1 cellular context compared by ENCODE assay signal in genomic region chr20:34334654-34335407, GRCh38.
TF ChIP-seq lines count a peak whose summit lies in the region.

No MANE protein-coding gene starts in this region.

TF ChIP-seq in HepG2, 621 proteins besides CTCF, POLR2A, EP300 and RAD21 (continued from another document and continues in another):
- no peak for TF ChIP-seq ZFP36L1 (CRISPR knock-in tag; IDR thresholded peaks at IDR 0.05)
- no peak for TF ChIP-seq THRA (CRISPR knock-in tag; IDR thresholded peaks at IDR 0.05; ENCODE audit: borderline replicate concordance)
- 0 out of 2 replicates have a peak, but pooled peaks have one; percentile 5 for TF ChIP-seq ZNF136 (CRISPR knock-in tag; IDR thresholded peaks at IDR 0.05; ENCODE audit: low read depth)
- TF ChIP-seq BRD4 (CRISPR knock-in tag; IDR thresholded peaks at IDR 0.05): 0 out of 2 replicates have a peak, but pooled peaks have one; percentile 46
- no peak for TF ChIP-seq IKZF1 (IDR thresholded peaks at IDR 0.05)
- no peak for TF ChIP-seq HNRNPH1 (optimal IDR thresholded peaks at IDR 0.05; ENCODE audit: low read depth, low read length)
- TF ChIP-seq GPBP1L1 (CRISPR knock-in tag; IDR thresholded peaks at IDR 0.05): no peak
- TF ChIP-seq PAWR (CRISPR knock-in tag; IDR thresholded peaks at IDR 0.05; ENCODE audit: borderline replicate concordance): no peak
- TF ChIP-seq GLMP (CRISPR knock-in tag; IDR thresholded peaks at IDR 0.05; ENCODE audit: borderline replicate concordance): no peak
- peak; percentile 84 for TF ChIP-seq ZMYM2 (CRISPR knock-in tag; IDR thresholded peaks at IDR 0.05)
- TF ChIP-seq MLXIP (CRISPR knock-in tag; IDR thresholded peaks at IDR 0.05; ENCODE audit: borderline replicate concordance): no peak
- no peak for TF ChIP-seq RBM22 (optimal IDR thresholded peaks at IDR 0.05; ENCODE audit: low read length)
- TF ChIP-seq ZNF672 (CRISPR knock-in tag; IDR thresholded peaks at IDR 0.05): no peak
- peak; percentile 48; the same call in 1 of the 2 replicates for TF ChIP-seq ZNF598 (CRISPR knock-in tag; IDR thresholded peaks at IDR 0.05; ENCODE audit: borderline replicate concordance)
- TF ChIP-seq ZNF280B (CRISPR knock-in tag; IDR thresholded peaks at IDR 0.05; ENCODE audit: borderline replicate concordance): no peak
- TF ChIP-seq ZBTB39 (CRISPR knock-in tag; IDR thresholded peaks at IDR 0.05): no peak
- no peak for TF ChIP-seq GABPA (IDR thresholded peaks at IDR 0.05; ENCODE audit: low read depth, low read length)
- no peak for TF ChIP-seq GABPA (CRISPR knock-in tag; IDR thresholded peaks at IDR 0.05; ENCODE audit: low read depth)
- no peak for TF ChIP-seq ZBTB38 (CRISPR knock-in tag; IDR thresholded peaks at IDR 0.05)
- no peak for TF ChIP-seq ZSCAN9 (CRISPR knock-in tag; IDR thresholded peaks at IDR 0.05; ENCODE audit: borderline replicate concordance)
- TF ChIP-seq EEA1 (CRISPR knock-in tag; IDR thresholded peaks at IDR 0.05; ENCODE audit: borderline replicate concordance): no peak
- no peak; the same call in 1 of the 2 replicates for TF ChIP-seq ZNF160 (CRISPR knock-in tag; IDR thresholded peaks at IDR 0.05)
- no peak for TF ChIP-seq FOXM1 (CRISPR knock-in tag; IDR thresholded peaks at IDR 0.05)
- TF ChIP-seq ZMYM3 (CRISPR knock-in tag; IDR thresholded peaks at IDR 0.05): peak; percentile 98
- no peak for TF ChIP-seq MED1 (CRISPR knock-in tag; IDR thresholded peaks at IDR 0.05)
- TF ChIP-seq ZFX (CRISPR knock-in tag; IDR thresholded peaks at IDR 0.05; ENCODE audit: low read depth): peak; percentile 50; the same call in 1 of the 2 replicates
- 0 out of 2 replicates have a peak, but pooled peaks have one; percentile 42 for TF ChIP-seq ZSCAN29 (CRISPR knock-in tag; conservative IDR thresholded peaks at IDR 0.05)
- no peak for TF ChIP-seq ZNF33A (CRISPR knock-in tag; IDR thresholded peaks at IDR 0.05; ENCODE audit: borderline replicate concordance)
- TF ChIP-seq ZNF235 (CRISPR knock-in tag; IDR thresholded peaks at IDR 0.05; ENCODE audit: borderline replicate concordance): peak; percentile 63; the same call in 1 of the 2 replicates
- no peak for TF ChIP-seq ZMYM4 (CRISPR knock-in tag; IDR thresholded peaks at IDR 0.05)
- no peak for TF ChIP-seq ZNF557 (CRISPR knock-in tag; IDR thresholded peaks at IDR 0.05)
- TF ChIP-seq CEBPG (CRISPR knock-in tag; IDR thresholded peaks at IDR 0.05): no peak
- TF ChIP-seq ZNF773 (CRISPR knock-in tag; IDR thresholded peaks at IDR 0.05; ENCODE audit: borderline replicate concordance): no peak
- TF ChIP-seq ZSCAN25 (CRISPR knock-in tag; IDR thresholded peaks at IDR 0.05): peak; percentile 84; the same call in 1 of the 2 replicates
- TF ChIP-seq SALL1 (CRISPR knock-in tag; IDR thresholded peaks at IDR 0.05): peak; percentile 23
- TF ChIP-seq NFIB (CRISPR knock-in tag; IDR thresholded peaks at IDR 0.05; ENCODE audit: borderline replicate concordance): no peak
- TF ChIP-seq PRDM15 (CRISPR knock-in tag; IDR thresholded peaks at IDR 0.05): no peak
- 0 out of 2 replicates have a peak, but pooled peaks have one; percentile 35 for TF ChIP-seq IRF2 (CRISPR knock-in tag; IDR thresholded peaks at IDR 0.05)
- TF ChIP-seq ZNF30 (CRISPR knock-in tag; IDR thresholded peaks at IDR 0.05): no peak
- peak; percentile 55 for TF ChIP-seq POLR2G (IDR thresholded peaks at IDR 0.05; ENCODE audit: low read depth, low read length)
- no peak for TF ChIP-seq E2F2 (CRISPR knock-in tag; IDR thresholded peaks at IDR 0.05; ENCODE audit: borderline replicate concordance)
- no peak for TF ChIP-seq ZNF775 (CRISPR knock-in tag; IDR thresholded peaks at IDR 0.05; ENCODE audit: borderline replicate concordance)
- no peak for TF ChIP-seq ZFP82 (CRISPR knock-in tag; IDR thresholded peaks at IDR 0.05; ENCODE audit: borderline replicate concordance)
- TF ChIP-seq FLYWCH1 (CRISPR knock-in tag; IDR thresholded peaks at IDR 0.05): 0 out of 2 replicates have a peak, but pooled peaks have one; percentile 33
- TF ChIP-seq NR1H2 (CRISPR knock-in tag; IDR thresholded peaks at IDR 0.05; ENCODE audit: borderline replicate concordance, low read depth): no peak
- peak; percentile 42; the same call in 1 of the 2 replicates for TF ChIP-seq MTA1 (CRISPR knock-in tag; IDR thresholded peaks at IDR 0.05; ENCODE audit: borderline replicate concordance)
- TF ChIP-seq ZNF616 (CRISPR knock-in tag; IDR thresholded peaks at IDR 0.05; ENCODE audit: low read depth): no peak
- TF ChIP-seq ZNF362 (CRISPR knock-in tag; IDR thresholded peaks at IDR 0.05; ENCODE audit: borderline replicate concordance): no peak
- TF ChIP-seq ZNF782 (CRISPR knock-in tag; IDR thresholded peaks at IDR 0.05; ENCODE audit: borderline replicate concordance): no peak
- no peak for TF ChIP-seq LCORL (IDR thresholded peaks at IDR 0.05)
- TF ChIP-seq LCORL (CRISPR knock-in tag; IDR thresholded peaks at IDR 0.05): 0 out of 2 replicates have a peak, but pooled peaks have one; percentile 15
